ENCODE assay signal across 12 cellular contexts in the genomic region with DNA sequence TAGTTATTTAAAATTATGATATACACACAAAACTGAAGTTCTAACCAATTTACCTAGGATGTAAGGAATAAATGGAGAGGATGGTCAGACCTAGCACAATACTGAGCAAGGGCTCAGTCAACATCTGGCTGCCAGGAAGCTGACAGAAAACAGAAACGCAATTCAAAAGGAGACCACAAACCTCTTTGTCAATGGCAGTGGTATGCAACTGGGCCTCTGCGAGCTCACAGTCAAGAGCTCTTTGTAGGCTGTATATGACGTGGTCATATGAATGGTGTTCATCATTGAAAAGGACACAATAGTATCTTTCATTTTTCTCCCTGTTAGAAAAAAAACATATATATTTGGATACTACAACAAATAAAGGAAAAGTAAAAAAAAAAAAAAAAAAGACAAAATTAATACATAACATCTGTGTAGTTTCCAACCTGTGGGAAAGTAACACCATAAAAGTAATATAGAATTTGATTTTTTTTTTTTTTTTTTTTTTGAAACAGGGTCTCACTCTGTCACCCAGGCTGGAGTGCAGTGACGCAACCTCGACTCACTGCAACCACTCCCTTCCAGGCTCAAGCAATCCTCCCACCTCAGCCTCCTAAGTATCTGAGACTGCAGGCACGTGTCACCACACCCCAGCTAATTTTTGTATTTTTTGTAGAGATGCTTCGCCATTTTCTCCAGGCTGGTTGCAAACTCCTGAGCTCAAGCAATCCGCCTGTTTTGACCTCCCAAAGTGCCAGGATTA. TPM values are rescaled to one million over a fixed set of nuclear protein-coding genes. Genes with fewer than 3 reads are reported as not detected.
DNase-seq lines count a peak whose midpoint lies in the region; ATAC-seq and TF ChIP-seq lines count a peak whose summit lies in the region.
"Had no signal": no experiment of that assay in that cellular context is flagged by ENCODE, and none has a peak within 500 bp of the region (broad histone marks: within the 10 kb centered on the region; RNA-seq: fewer than 3 reads in every experiment).

No MANE protein-coding gene starts in this region.

- ATAC-seq in foreskin keratinocyte, result peak; percentile 75

- H3K4me1 ChIP-seq in foreskin keratinocyte (no peaks in the 10 kb centered on the region), prostate gland (replicated peaks) (no peaks in the 10 kb centered on the region)
- H3K4me1 ChIP-seq: sigmoid colon had no signal

- TF ChIP-seq CTCF in GM12864 (IDR thresholded peaks at IDR 0.05; ENCODE audit: low read depth, low read length, missing control alignments) (no peak), foreskin keratinocyte (conservative IDR thresholded peaks at IDR 0.05) (no peak), prostate gland (IDR thresholded peaks at IDR 0.05) (no peak)

- POLR2A ChIA-PET in activated CD4-positive, alpha-beta memory T cell treated with anti-CD3 and anti-CD28 coated beads for 36 hours (lab: Charles Lee), result interaction anchor here (0.9 kb wide), 1 partner anchor 38 kb away, joined by 3 read pairs; a partner anchor contains a TSS

- peaks cover 39% of the 10 kb centered on the region for H3K36me3 Mint-ChIP-seq in activated CD4-positive, alpha-beta memory T cell treated with anti-CD3 and anti-CD28 coated beads for 36 hours

- H3K27me3 Mint-ChIP-seq in activated CD4-positive, alpha-beta memory T cell treated with anti-CD3 and anti-CD28 coated beads for 36 hours, result no peaks in the 10 kb centered on the region

- peaks cover 4% of the 10 kb centered on the region for H3K4me1 Mint-ChIP-seq in activated CD4-positive, alpha-beta memory T cell treated with anti-CD3 and anti-CD28 coated beads for 36 hours (ENCODE audit: low read depth)

- no peak for TF ChIP-seq POLR2A in prostate gland (IDR thresholded peaks at IDR 0.05)

- H3K9me3 Mint-ChIP-seq in activated CD4-positive, alpha-beta memory T cell treated with anti-CD3 and anti-CD28 coated beads for 36 hours, result no peaks in the 10 kb centered on the region

- CTCF ChIA-PET in activated CD4-positive, alpha-beta memory T cell treated with anti-CD3 and anti-CD28 coated beads for 36 hours (lab: Charles Lee), result interaction anchor here (0.6 kb wide), 2 partner anchors 12 to 58 kb away, joined by 3 read pairs; no protein-coding TSS in a partner anchor

- H3K4me3 ChIP-seq in GM12864 (ENCODE audit: low read depth, low read length) (no peak overlapping the region), prostate gland (no peak overlapping the region)
- H3K4me3 ChIP-seq: coronary artery, sigmoid colon had no signal

- H3K27ac ChIP-seq in foreskin keratinocyte (peak overlapping the region; percentile 91), prostate gland (no peak overlapping the region)
- H3K27ac ChIP-seq: coronary artery, sigmoid colon had no signal

- H3K36me3 ChIP-seq in prostate gland, result no peaks in the 10 kb centered on the region

- H3K9me3 ChIP-seq in prostate gland, result no peaks in the 10 kb centered on the region
- H3K9me3 ChIP-seq: sigmoid colon had no signal

- intact Hi-C loops in activated CD4-positive, alpha-beta memory T cell treated with anti-CD3 and anti-CD28 coated beads for 36 hours (cut with micrococcal nuclease), result no loop called here
- intact Hi-C loops in prostate gland (cut with DNase I), result no loop called here

- 91% methylated on average over 8 of the region's 8 CpGs for WGBS in prostate gland

- DNase-seq in AG20443 (ENCODE audit: low spot score) (peak; percentile 14), GM12864 (ENCODE audit: low read depth) (peak; percentile 7), foreskin keratinocyte (peak; percentile 43 to 74), cerebellar nuclear complex (lab: John Stamatoyannopoulos, UW) (no peak), 8988T (no peak), prostate gland (ENCODE audit: low spot score) (no peak), NOMO-1 treated with dmso at 0.1 percent for 144 hours (lab: John Stamatoyannopoulos, UW; ENCODE audit: unreplicated experiment) (no peak)
- peak; percentile 61 for DNase-seq in activated CD4-positive, alpha-beta memory T cell treated with anti-CD3 and anti-CD28 coated beads for 36 hours
- DNase-seq: NCI-H524 treated with DMSO at 0.1 percent for 48 hours, sigmoid colon, SW 1271 had no signal

- H3K4me3 Mint-ChIP-seq in activated CD4-positive, alpha-beta memory T cell treated with anti-CD3 and anti-CD28 coated beads for 36 hours, result no peak overlapping the region

- H3K27me3 ChIP-seq in foreskin keratinocyte (no peaks in the 10 kb centered on the region), prostate gland (replicated peaks; ENCODE audit: insufficient read depth) (no peaks in the 10 kb centered on the region)
- H3K27me3 ChIP-seq: sigmoid colon had no signal

- peak overlapping the region; percentile 64 for H3K27ac Mint-ChIP-seq in activated CD4-positive, alpha-beta memory T cell treated with anti-CD3 and anti-CD28 coated beads for 36 hours

RNA-seq across cellular contexts. Expression of a gene that starts 37.9 kb away (rescaled TPM):
- total RNA-seq in activated CD4-positive, alpha-beta memory T cell treated with anti-CD3 and anti-CD28 coated beads for 36 hours, result 10 to 100 TPM; 24.5 to 29.7 TPM
- 20.8 and 23.9 TPM in 2 replicates for total RNA-seq in foreskin keratinocyte
- 3.5 TPM in 2 replicates for polyA plus RNA-seq in foreskin keratinocyte
- total RNA-seq in prostate gland, result 10 to 100 TPM; 27.2 to 28.0 TPM

Comparison
In these comparisons a context has a peak if more than half of its experiments do, and no peak if none do; other contexts are left out.
1. DNase-seq: peak in AG20443 (single experiment), GM12864 (single experiment), activated CD4-positive, alpha-beta memory T cell treated with anti-CD3 and anti-CD28 coated beads for 36 hours (single experiment) and foreskin keratinocyte (2 of 2); none in cerebellar nuclear complex (0 of 2), 8988T (single experiment), prostate gland (single experiment) and NOMO-1 treated with dmso at 0.1 percent for 144 hours (single experiment).